ENCODE assay signal across 25 cellular contexts in the genomic region with DNA sequence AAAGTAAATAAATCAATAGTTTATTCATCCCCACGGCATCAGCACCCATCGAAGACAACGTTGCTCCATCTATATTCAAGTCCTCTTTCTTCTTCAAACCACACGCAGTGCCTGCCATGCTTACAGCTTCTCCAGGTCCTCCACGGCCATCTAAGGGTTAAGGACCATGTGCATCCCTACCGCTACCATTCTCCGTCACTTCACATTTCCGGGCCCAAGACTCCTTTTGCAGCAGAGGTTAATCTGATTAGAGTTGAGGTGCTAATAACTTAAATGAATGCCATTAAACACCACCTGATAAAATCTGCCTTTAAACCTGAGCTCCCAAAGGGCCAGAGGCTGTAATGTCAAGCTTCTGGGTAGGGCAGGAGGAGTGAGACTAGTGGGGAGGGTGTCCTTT.
"Had no signal": no experiment of that assay in that cellular context is flagged by ENCODE, and none has a peak within 500 bp of the region (broad histone marks: within the 10 kb centered on the region; RNA-seq: fewer than 3 reads in every experiment).

No MANE protein-coding gene starts in this region.

- H3K9me3 ChIP-seq: neutrophil, ovary, spleen, testis, transverse colon had no signal

- ATAC-seq: activated CD8-positive, alpha-beta T cell treated with anti-CD3 and anti-CD28 coated beads for 36 hours; left ventricle myocardium superior; stimulated activated naive CD8-positive, alpha-beta T cell treated with anti-CD3 and anti-CD28 coated beads, Interleukin-15, Interleukin-2, amounts not matched to agents 100 U/mL and 50 U/mL, for 24 hours had no signal

- H3K27ac ChIP-seq: epithelial cell of prostate, ovary, spleen, testis, transverse colon had no signal

- H3K36me3 Mint-ChIP-seq: activated naive CD8-positive, alpha-beta T cell had no signal

- H3K9me3 Mint-ChIP-seq: activated CD8-positive, alpha-beta T cell treated with anti-CD3 and anti-CD28 coated beads for 36 hours; activated T-helper 2 cell treated with anti-CD3 and anti-CD28 coated beads, Interferon-gamma antibody, Interleukin-2, Interleukin-4, amounts not matched to agents 10 μg/mL and 5 μg/mL and 100 μg/mL, durations not matched to agents 14 hours and 24 hours and 36 hours; central memory CD8-positive, alpha-beta T cell; nephron; T-helper 1 cell treated with Interleukin-12 subunit alpha and Interleukin-12 subunit beta and Interleukin-4 antibody, amounts not matched to agents 30 μg/mL and 1 μg/mL, for 36 hours had no signal

- H3K4me1 Mint-ChIP-seq: central memory CD8-positive, alpha-beta T cell had no signal

- DNase-seq: activated CD4-positive, alpha-beta T cell treated with anti-CD3 and anti-CD28 coated beads, Interleukin-2, amount 50 U/mL, for 1 hour; activated CD4-positive, CD25-positive, alpha-beta regulatory T cell treated with anti-CD3 and anti-CD28 coated beads, Interleukin-2, amount 50 U/mL, for 72 hours; activated CD8-positive, alpha-beta T cell treated with anti-CD3 and anti-CD28 coated beads for 36 hours; activated T-cell treated with anti-CD3 and anti-CD28 coated beads, Interleukin-2, amount 50 U/mL, for 48 hours; anterior cingulate cortex; dermis blood vessel endothelial cell; effector CD4-positive, alpha-beta T cell; islet precursor cell; left ventricle myocardium superior; ovary; spleen; stimulated activated CD4-positive, alpha-beta T cell treated with anti-CD3 and anti-CD28 coated beads, Interleukin-4, amount 100 ng/mL, for 1 hour; stimulated activated naive CD8-positive, alpha-beta T cell treated with anti-CD3 and anti-CD28 coated beads, Interleukin-15, Interleukin-2, amounts not matched to agents 100 U/mL and 50 U/mL, for 24 hours; SW 1271; T-helper 9 cell; testis; transverse colon had no signal

- H3K4me1 ChIP-seq: testis, transverse colon had no signal

- H3K27me3 ChIP-seq: neutrophil, ovary, testis, transverse colon had no signal

- H3K27ac Mint-ChIP-seq: activated CD8-positive, alpha-beta T cell treated with anti-CD3 and anti-CD28 coated beads for 36 hours; activated naive CD8-positive, alpha-beta T cell; activated T-helper 2 cell treated with anti-CD3 and anti-CD28 coated beads, Interferon-gamma antibody, Interleukin-2, Interleukin-4, amounts not matched to agents 10 μg/mL and 5 μg/mL and 100 μg/mL, durations not matched to agents 14 hours and 24 hours and 36 hours; nephron; progenitor cell of endocrine pancreas; T-helper 1 cell treated with Interleukin-12 subunit alpha and Interleukin-12 subunit beta and Interleukin-4 antibody, amounts not matched to agents 30 μg/mL and 1 μg/mL, for 36 hours had no signal

- H3K4me3 ChIP-seq: ovary, spleen, testis, transverse colon had no signal

- H3K27me3 Mint-ChIP-seq: activated CD8-positive, alpha-beta T cell treated with anti-CD3 and anti-CD28 coated beads for 36 hours; activated naive CD8-positive, alpha-beta T cell; central memory CD8-positive, alpha-beta T cell had no signal

- H3K36me3 ChIP-seq: ovary, spleen, transverse colon had no signal

- H3K4me3 Mint-ChIP-seq: activated CD8-positive, alpha-beta T cell treated with anti-CD3 and anti-CD28 coated beads for 36 hours; activated naive CD8-positive, alpha-beta T cell; central memory CD8-positive, alpha-beta T cell; nephron; T-helper 1 cell treated with Interleukin-12 subunit alpha and Interleukin-12 subunit beta and Interleukin-4 antibody, amounts not matched to agents 30 μg/mL and 1 μg/mL, for 36 hours had no signal
